9 cellular contexts compared by ENCODE assay signal in the genomic region with DNA sequence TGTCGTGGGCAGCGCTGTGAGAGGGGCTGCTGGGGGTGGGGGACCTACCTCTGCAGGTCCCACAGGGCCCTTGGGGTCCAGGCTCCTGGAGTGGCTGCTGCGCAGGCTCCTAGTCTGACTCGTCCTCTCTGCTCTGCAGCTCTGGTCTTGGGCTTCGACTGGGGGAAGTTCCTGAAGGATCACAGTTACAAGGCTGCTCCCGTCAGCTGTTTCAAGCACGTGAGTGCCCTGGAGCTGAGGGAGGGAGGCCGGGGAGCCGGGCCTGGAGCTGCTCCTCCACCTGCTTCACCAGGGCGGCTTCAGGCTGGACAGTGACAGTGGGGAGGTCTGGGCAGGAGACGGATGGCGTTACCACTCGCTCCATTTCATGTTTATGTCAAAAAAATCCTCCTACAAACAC. TPM values are rescaled to one million over a fixed set of nuclear protein-coding genes. Genes with fewer than 3 reads are reported as not detected.
DNase-seq lines count a peak whose midpoint lies in the region; ATAC-seq and TF ChIP-seq lines count a peak whose summit lies in the region.
"Had no signal": no experiment of that assay in that cellular context is flagged by ENCODE, and none has a peak within 500 bp of the region (broad histone marks: within the 10 kb centered on the region; RNA-seq: fewer than 3 reads in every experiment).

No MANE protein-coding gene starts in this region.

- WGBS in right cardiac atrium, result 67% methylated on average over 13 of the region's 13 CpGs

- H3K4me3 ChIP-seq in right cardiac atrium (ENCODE audit: low read length) (no peak overlapping the region), Caco-2 (ENCODE audit: low read depth, low read length) (no peak overlapping the region)

- intact Hi-C loops in right cardiac atrium (cut with DNase I) (no loop called here), Caco-2 (cut with micrococcal nuclease; ENCODE audit: unreplicated experiment) (no loop called here)

- peak overlapping the region; percentile 93 for H3K27ac Mint-ChIP-seq in T-helper 1 cell treated with Interleukin-12 subunit alpha and Interleukin-12 subunit beta and Interleukin-4 antibody, amounts not matched to agents 30 μg/mL and 1 μg/mL, for 36 hours
- H3K27ac Mint-ChIP-seq in activated naive CD8-positive, alpha-beta T cell treated with anti-CD3 and anti-CD28 coated beads, Interleukin-2, amount 10 ng/mL, durations not matched to agents 7 days and 5 days, result peak overlapping the region; percentile 91
- no peak overlapping the region for H3K27ac Mint-ChIP-seq in Caco-2 (ENCODE audit: unreplicated experiment)

- H3K9me3 Mint-ChIP-seq in T-helper 1 cell treated with Interleukin-12 subunit alpha and Interleukin-12 subunit beta and Interleukin-4 antibody, amounts not matched to agents 30 μg/mL and 1 μg/mL, for 36 hours, result no peaks in the 10 kb centered on the region
- no peaks in the 10 kb centered on the region for H3K9me3 Mint-ChIP-seq in activated naive CD8-positive, alpha-beta T cell treated with anti-CD3 and anti-CD28 coated beads, Interleukin-2, amount 10 ng/mL, durations not matched to agents 7 days and 5 days
- H3K9me3 Mint-ChIP-seq in Caco-2 (ENCODE audit: unreplicated experiment), result no peaks in the 10 kb centered on the region
- H3K9me3 Mint-ChIP-seq: IgD-negative memory B cell had no signal

- H3K27ac ChIP-seq in right cardiac atrium (ENCODE audit: low read length), result peak overlapping the region; percentile 50
- peak overlapping the region; percentile 54 for H3K27ac ChIP-seq in substantia nigra (ENCODE audit: low read depth, low read length, poor library complexity, severe bottlenecking)

- POLR2A ChIA-PET in activated naive CD8-positive, alpha-beta T cell treated with anti-CD3 and anti-CD28 coated beads, Interleukin-2, amount 10 ng/mL, durations not matched to agents 7 days and 5 days (lab: Charles Lee), result interaction anchor here (0.9 to 2.2 kb wide), 6 partner anchors 8 to 265 kb away, joined by 3 to 10 read pairs (median 4); no protein-coding TSS in a partner anchor
- POLR2A ChIA-PET in Caco-2 (lab: Charles Lee), result no interaction called here

- peaks cover 44% of the 10 kb centered on the region for H3K36me3 Mint-ChIP-seq in T-helper 1 cell treated with Interleukin-12 subunit alpha and Interleukin-12 subunit beta and Interleukin-4 antibody, amounts not matched to agents 30 μg/mL and 1 μg/mL, for 36 hours (ENCODE audit: low read depth)
- peaks cover 27% of the 10 kb centered on the region for H3K36me3 Mint-ChIP-seq in activated naive CD8-positive, alpha-beta T cell treated with anti-CD3 and anti-CD28 coated beads, Interleukin-2, amount 10 ng/mL, durations not matched to agents 7 days and 5 days
- peaks cover 76% of the 10 kb centered on the region for H3K36me3 Mint-ChIP-seq in Caco-2 (ENCODE audit: insufficient read depth, unreplicated experiment)

- CTCF ChIA-PET in Caco-2 (lab: Charles Lee), result no interaction called here

- no peaks in the 10 kb centered on the region; the same call in 1 of the 2 replicates for H3K36me3 ChIP-seq in Caco-2 (ENCODE audit: control insufficient read depth, insufficient read depth, low read length)

- peaks cover 30% of the 10 kb centered on the region for H3K4me1 Mint-ChIP-seq in T-helper 1 cell treated with Interleukin-12 subunit alpha and Interleukin-12 subunit beta and Interleukin-4 antibody, amounts not matched to agents 30 μg/mL and 1 μg/mL, for 36 hours (ENCODE audit: low read depth)
- peaks cover 32% of the 10 kb centered on the region for H3K4me1 Mint-ChIP-seq in activated naive CD8-positive, alpha-beta T cell treated with anti-CD3 and anti-CD28 coated beads, Interleukin-2, amount 10 ng/mL, durations not matched to agents 7 days and 5 days
- H3K4me1 Mint-ChIP-seq in Caco-2 (ENCODE audit: low read depth, unreplicated experiment), result no peaks in the 10 kb centered on the region

- H3K27me3 ChIP-seq in right cardiac atrium (ENCODE audit: control insufficient read depth, insufficient read depth), result no peaks in the 10 kb centered on the region
- no peaks in the 10 kb centered on the region for H3K27me3 ChIP-seq in Caco-2 (replicated peaks; ENCODE audit: control insufficient read depth, insufficient read depth, low read length)

- no TSS peak for BruUV-seq in Caco-2 (replicated peaks; lab: Mats Ljungman, UMichigan)

- no peaks in the 10 kb centered on the region for H3K27me3 Mint-ChIP-seq in T-helper 1 cell treated with Interleukin-12 subunit alpha and Interleukin-12 subunit beta and Interleukin-4 antibody, amounts not matched to agents 30 μg/mL and 1 μg/mL, for 36 hours (ENCODE audit: low read depth)
- no peaks in the 10 kb centered on the region for H3K27me3 Mint-ChIP-seq in activated naive CD8-positive, alpha-beta T cell treated with anti-CD3 and anti-CD28 coated beads, Interleukin-2, amount 10 ng/mL, durations not matched to agents 7 days and 5 days
- no peaks in the 10 kb centered on the region for H3K27me3 Mint-ChIP-seq in Caco-2 (ENCODE audit: insufficient read depth, unreplicated experiment)
- H3K27me3 Mint-ChIP-seq: IgD-negative memory B cell had no signal

- no peaks in the 10 kb centered on the region for H3K9me3 ChIP-seq in right cardiac atrium (ENCODE audit: control insufficient read depth, low read length)
- no peaks in the 10 kb centered on the region for H3K9me3 ChIP-seq in Caco-2

- DNase-seq in T-helper 1 cell, result no peak
- no peak for DNase-seq in activated naive CD8-positive, alpha-beta T cell treated with anti-CD3 and anti-CD28 coated beads, Interleukin-2, amount 10 ng/mL, durations not matched to agents 7 days and 5 days
- peak in 1 of 3 donors; percentile 65 for DNase-seq in right cardiac atrium
- peak in 4 of 49 donors; percentile 23 to 44 (median 30) for DNase-seq in substantia nigra (lab: John Stamatoyannopoulos, UW)
- DNase-seq in midbrain (lab: John Stamatoyannopoulos, UW), result no peak
- DNase-seq in Caco-2, result no peak
- DNase-seq in EL, result no peak

- no peak for ATAC-seq in activated naive CD8-positive, alpha-beta T cell treated with anti-CD3 and anti-CD28 coated beads, Interleukin-2, amount 10 ng/mL, durations not matched to agents 7 days and 5 days (ENCODE audit: low read depth)
- ATAC-seq in right cardiac atrium, result peak; percentile 18 to 34

- TF ChIP-seq CTCF in Caco-2 (IDR thresholded peaks at IDR 0.05; ENCODE audit: insufficient read depth in 1 of 2, low read depth in 1 of 2, low read length in 1 of 2, severe bottlenecking in 1 of 2, unreplicated experiment in 1 of 2), result no peak

- H3K4me3 Mint-ChIP-seq in T-helper 1 cell treated with Interleukin-12 subunit alpha and Interleukin-12 subunit beta and Interleukin-4 antibody, amounts not matched to agents 30 μg/mL and 1 μg/mL, for 36 hours, result peak overlapping the region; percentile 63
- H3K4me3 Mint-ChIP-seq in activated naive CD8-positive, alpha-beta T cell treated with anti-CD3 and anti-CD28 coated beads, Interleukin-2, amount 10 ng/mL, durations not matched to agents 7 days and 5 days, result peak overlapping the region; percentile 84
- no peak overlapping the region for H3K4me3 Mint-ChIP-seq in Caco-2 (ENCODE audit: unreplicated experiment)

- H3K4me1 ChIP-seq in right cardiac atrium (ENCODE audit: control insufficient read depth, insufficient read depth, low read length) (no peaks in the 10 kb centered on the region), Caco-2 (no peaks in the 10 kb centered on the region)

RNA-seq across cellular contexts. Expression of a gene that starts 11.9 kb away (rescaled TPM):
- total RNA-seq in activated naive CD8-positive, alpha-beta T cell treated with anti-CD3 and anti-CD28 coated beads, Interleukin-2, amount 10 ng/mL, durations not matched to agents 7 days and 5 days, result 10 to 100 TPM; 37.5 to 38.7 TPM
- 10 to 100 TPM; 17.5 to 18.6 (median 18.2) TPM for total RNA-seq in right cardiac atrium
- 9.6 TPM for polyA plus RNA-seq in right cardiac atrium
- total RNA-seq in Caco-2 (2022), result 18.8 and 24.3 TPM in 2 replicates

RNA-seq across cellular contexts. Expression of a gene that starts 23.7 kb away (rescaled TPM):
- under 1 TPM; 0.45 to 0.83 TPM for total RNA-seq in activated naive CD8-positive, alpha-beta T cell treated with anti-CD3 and anti-CD28 coated beads, Interleukin-2, amount 10 ng/mL, durations not matched to agents 7 days and 5 days
- total RNA-seq in right cardiac atrium (10 to 100 TPM; 15.5 to 25.7 (median 21.8) TPM), Caco-2 (2022) (0.32 TPM in 1 of 2 replicates, not detected in the other)
- 39.2 TPM for polyA plus RNA-seq in right cardiac atrium

Comparison
In these comparisons a context has a peak if more than half of its experiments do, and no peak if none do; other contexts are left out.
1. RNA of a gene that starts 23.7 kb away (total RNA-seq): 15.5 to 25.7 TPM in right cardiac atrium; 0.45 to 0.83 TPM in activated naive CD8-positive, alpha-beta T cell treated with anti-CD3 and anti-CD28 coated beads, Interleukin-2, amount 10 ng/mL, durations not matched to agents 7 days and 5 days and 0.32 TPM in Caco-2; every median in the first group is over 4 times any median in the second.